ENCODE assay signal across 1 cellular context in the genomic region with DNA sequence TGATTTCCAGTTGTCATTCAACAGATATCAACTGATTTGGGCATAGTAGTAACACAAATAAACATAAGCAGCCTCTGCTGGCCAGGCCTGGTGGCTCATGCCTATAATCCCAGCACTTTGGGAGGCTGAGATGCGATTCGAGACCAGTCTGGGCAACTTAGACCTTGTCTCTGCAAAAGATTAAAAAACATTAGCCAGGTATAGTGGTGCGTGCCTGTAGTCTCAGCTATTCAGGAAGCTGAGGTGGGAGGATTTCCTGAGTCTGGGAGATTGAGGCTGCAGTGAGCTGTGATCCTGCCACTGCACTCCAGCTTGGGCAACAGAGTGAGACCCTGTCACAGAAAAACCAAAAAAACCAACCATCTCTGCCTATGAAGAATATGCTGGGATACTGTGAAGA.
TF ChIP-seq lines count a peak whose summit lies in the region.

No MANE protein-coding gene starts in this region.

TF ChIP-seq in GM23338, 12 proteins besides CTCF, POLR2A, EP300 and RAD21:
- TF ChIP-seq, protein P1, sequence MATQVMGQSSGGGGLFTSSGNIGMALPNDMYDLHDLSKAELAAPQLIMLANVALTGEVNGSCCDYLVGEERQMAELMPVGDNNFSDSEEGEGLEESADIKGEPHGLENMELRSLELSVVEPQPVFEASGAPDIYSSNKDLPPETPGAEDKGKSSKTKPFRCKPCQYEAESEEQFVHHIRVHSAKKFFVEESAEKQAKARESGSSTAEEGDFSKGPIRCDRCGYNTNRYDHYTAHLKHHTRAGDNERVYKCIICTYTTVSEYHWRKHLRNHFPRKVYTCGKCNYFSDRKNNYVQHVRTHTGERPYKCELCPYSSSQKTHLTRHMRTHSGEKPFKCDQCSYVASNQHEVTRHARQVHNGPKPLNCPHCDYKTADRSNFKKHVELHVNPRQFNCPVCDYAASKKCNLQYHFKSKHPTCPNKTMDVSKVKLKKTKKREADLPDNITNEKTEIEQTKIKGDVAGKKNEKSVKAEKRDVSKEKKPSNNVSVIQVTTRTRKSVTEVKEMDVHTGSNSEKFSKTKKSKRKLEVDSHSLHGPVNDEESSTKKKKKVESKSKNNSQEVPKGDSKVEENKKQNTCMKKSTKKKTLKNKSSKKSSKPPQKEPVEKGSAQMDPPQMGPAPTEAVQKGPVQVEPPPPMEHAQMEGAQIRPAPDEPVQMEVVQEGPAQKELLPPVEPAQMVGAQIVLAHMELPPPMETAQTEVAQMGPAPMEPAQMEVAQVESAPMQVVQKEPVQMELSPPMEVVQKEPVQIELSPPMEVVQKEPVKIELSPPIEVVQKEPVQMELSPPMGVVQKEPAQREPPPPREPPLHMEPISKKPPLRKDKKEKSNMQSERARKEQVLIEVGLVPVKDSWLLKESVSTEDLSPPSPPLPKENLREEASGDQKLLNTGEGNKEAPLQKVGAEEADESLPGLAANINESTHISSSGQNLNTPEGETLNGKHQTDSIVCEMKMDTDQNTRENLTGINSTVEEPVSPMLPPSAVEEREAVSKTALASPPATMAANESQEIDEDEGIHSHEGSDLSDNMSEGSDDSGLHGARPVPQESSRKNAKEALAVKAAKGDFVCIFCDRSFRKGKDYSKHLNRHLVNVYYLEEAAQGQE (IDR thresholded peaks at IDR 0.05; ENCODE audit: unreplicated experiment) = no peak
- TF ChIP-seq ZNF114 (CRISPR knock-in tag; IDR thresholded peaks at IDR 0.05) (no peak), JUNB (IDR thresholded peaks at IDR 0.05; ENCODE audit: unreplicated experiment) (no peak), EZH2phosphoT487 (IDR thresholded peaks at IDR 0.05; ENCODE audit: unreplicated experiment) (no peak), CREB1 (CRISPR knock-in tag; IDR thresholded peaks at IDR 0.05; ENCODE audit: low read depth) (no peak), ZNF331 (CRISPR knock-in tag; IDR thresholded peaks at IDR 0.05; ENCODE audit: low read depth) (no peak)
- TF ChIP-seq, protein P2, sequence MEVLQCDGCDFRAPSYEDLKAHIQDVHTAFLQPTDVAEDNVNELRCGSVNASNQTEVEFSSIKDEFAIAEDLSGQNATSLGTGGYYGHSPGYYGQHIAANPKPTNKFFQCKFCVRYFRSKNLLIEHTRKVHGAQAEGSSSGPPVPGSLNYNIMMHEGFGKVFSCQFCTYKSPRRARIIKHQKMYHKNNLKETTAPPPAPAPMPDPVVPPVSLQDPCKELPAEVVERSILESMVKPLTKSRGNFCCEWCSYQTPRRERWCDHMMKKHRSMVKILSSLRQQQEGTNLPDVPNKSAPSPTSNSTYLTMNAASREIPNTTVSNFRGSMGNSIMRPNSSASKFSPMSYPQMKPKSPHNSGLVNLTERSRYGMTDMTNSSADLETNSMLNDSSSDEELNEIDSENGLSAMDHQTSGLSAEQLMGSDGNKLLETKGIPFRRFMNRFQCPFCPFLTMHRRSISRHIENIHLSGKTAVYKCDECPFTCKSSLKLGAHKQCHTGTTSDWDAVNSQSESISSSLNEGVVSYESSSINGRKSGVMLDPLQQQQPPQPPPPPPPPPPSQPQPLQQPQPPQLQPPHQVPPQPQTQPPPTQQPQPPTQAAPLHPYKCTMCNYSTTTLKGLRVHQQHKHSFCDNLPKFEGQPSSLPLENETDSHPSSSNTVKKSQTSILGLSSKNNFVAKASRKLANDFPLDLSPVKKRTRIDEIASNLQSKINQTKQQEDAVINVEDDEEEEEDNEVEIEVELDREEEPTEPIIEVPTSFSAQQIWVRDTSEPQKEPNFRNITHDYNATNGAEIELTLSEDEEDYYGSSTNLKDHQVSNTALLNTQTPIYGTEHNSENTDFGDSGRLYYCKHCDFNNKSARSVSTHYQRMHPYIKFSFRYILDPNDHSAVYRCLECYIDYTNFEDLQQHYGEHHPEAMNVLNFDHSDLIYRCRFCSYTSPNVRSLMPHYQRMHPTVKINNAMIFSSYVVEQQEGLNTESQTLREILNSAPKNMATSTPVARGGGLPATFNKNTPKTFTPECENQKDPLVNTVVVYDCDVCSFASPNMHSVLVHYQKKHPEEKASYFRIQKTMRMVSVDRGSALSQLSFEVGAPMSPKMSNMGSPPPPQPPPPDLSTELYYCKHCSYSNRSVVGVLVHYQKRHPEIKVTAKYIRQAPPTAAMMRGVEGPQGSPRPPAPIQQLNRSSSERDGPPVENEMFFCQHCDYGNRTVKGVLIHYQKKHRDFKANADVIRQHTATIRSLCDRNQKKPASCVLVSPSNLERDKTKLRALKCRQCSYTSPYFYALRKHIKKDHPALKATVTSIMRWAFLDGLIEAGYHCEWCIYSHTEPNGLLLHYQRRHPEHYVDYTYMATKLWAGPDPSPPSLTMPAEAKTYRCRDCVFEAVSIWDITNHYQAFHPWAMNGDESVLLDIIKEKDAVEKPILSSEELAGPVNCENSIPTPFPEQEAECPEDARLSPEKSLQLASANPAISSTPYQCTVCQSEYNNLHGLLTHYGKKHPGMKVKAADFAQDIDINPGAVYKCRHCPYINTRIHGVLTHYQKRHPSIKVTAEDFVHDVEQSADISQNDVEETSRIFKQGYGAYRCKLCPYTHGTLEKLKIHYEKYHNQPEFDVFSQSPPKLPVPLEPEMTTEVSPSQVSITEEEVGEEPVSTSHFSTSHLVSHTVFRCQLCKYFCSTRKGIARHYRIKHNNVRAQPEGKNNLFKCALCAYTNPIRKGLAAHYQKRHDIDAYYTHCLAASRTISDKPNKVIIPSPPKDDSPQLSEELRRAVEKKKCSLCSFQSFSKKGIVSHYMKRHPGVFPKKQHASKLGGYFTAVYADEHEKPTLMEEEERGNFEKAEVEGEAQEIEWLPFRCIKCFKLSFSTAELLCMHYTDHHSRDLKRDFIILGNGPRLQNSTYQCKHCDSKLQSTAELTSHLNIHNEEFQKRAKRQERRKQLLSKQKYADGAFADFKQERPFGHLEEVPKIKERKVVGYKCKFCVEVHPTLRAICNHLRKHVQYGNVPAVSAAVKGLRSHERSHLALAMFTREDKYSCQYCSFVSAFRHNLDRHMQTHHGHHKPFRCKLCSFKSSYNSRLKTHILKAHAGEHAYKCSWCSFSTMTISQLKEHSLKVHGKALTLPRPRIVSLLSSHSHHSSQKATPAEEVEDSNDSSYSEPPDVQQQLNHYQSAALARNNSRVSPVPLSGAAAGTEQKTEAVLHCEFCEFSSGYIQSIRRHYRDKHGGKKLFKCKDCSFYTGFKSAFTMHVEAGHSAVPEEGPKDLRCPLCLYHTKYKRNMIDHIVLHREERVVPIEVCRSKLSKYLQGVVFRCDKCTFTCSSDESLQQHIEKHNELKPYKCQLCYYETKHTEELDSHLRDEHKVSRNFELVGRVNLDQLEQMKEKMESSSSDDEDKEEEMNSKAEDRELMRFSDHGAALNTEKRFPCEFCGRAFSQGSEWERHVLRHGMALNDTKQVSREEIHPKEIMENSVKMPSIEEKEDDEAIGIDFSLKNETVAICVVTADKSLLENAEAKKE (CRISPR knock-in tag; IDR thresholded peaks at IDR 0.05) = no peak
